Comparison of ENCODE assay signal across 24 cellular contexts in genomic region chr2:238853218-238853617, GRCh38. TPM values are rescaled to one million over a fixed set of nuclear protein-coding genes. Genes with fewer than 3 reads are reported as not detected.
DNase-seq lines count a peak whose midpoint lies in the region; ATAC-seq and TF ChIP-seq lines count a peak whose summit lies in the region.
"Had no signal": no experiment of that assay in that cellular context is flagged by ENCODE, and none has a peak within 500 bp of the region (broad histone marks: within the 10 kb centered on the region; RNA-seq: fewer than 3 reads in every experiment).

No MANE protein-coding gene starts in this region.

- no peaks in the 10 kb centered on the region for H3K27me3 ChIP-seq in GM23248 (replicated peaks; ENCODE audit: insufficient read depth)
- H3K27me3 ChIP-seq in fibroblast of lung (ENCODE audit: control insufficient read depth, insufficient read depth, low read length): no peaks in the 10 kb centered on the region
- H3K27me3 ChIP-seq in rectal smooth muscle tissue (ENCODE audit: control insufficient read depth, insufficient read depth, low read length): peaks cover 3% of the 10 kb centered on the region
- peaks cover 3 to 83% (median 70%) of the 10 kb centered on the region in 7 donors for H3K27me3 ChIP-seq in heart right ventricle

- H3K4me3 ChIP-seq in AG09309 (ENCODE audit: control insufficient read depth, low read depth, low read length) (peak overlapping the region; percentile 37), GM23248 (peak overlapping the region; percentile 98), fibroblast of lung (replicated peaks in 1 of 4; ENCODE audit: control extremely low read depth in 1 of 4, insufficient read depth in 1 of 4, low read depth in 3 of 4, low read length in 4 of 4) (peak overlapping the region in 2 of 4 experiments; percentile 7 to 94), rectal smooth muscle tissue (ENCODE audit: low read length) (no peak overlapping the region), heart right ventricle (no peak overlapping the region)
- H3K4me3 ChIP-seq: A549, GM12878, K562, PC-9 had no signal

- intact Hi-C loops in heart right ventricle (cut with DNase I): no loop called here

- H3K9ac ChIP-seq in GM23248: peak overlapping the region; percentile 97
- no peak overlapping the region for H3K9ac ChIP-seq in fibroblast of lung (ENCODE audit: insufficient read depth, low read length)
- H3K9ac ChIP-seq in rectal smooth muscle tissue (ENCODE audit: low read length): no peak overlapping the region

- H4K20me1 ChIP-seq in GM23248 (ENCODE audit: insufficient read depth) (no peaks in the 10 kb centered on the region), fibroblast of lung (ENCODE audit: control insufficient read depth, extremely low read depth, insufficient read depth, low read length) (no peaks in the 10 kb centered on the region)

- peak overlapping the region; percentile 91 for H3K4me2 ChIP-seq in GM23248 (ENCODE audit: unreplicated experiment)
- peak overlapping the region; percentile 38 for H3K4me2 ChIP-seq in fibroblast of lung (ENCODE audit: extremely low read depth, insufficient read depth, low read length)
- H3K4me2 ChIP-seq: A549, PC-9 had no signal

- peak overlapping the region; percentile 96 for H3K27ac ChIP-seq in GM23248
- peak overlapping the region; percentile 74 for H3K27ac ChIP-seq in fibroblast of lung (ENCODE audit: insufficient read depth, low read length)
- peak overlapping the region; percentile 40 for H3K27ac ChIP-seq in rectal smooth muscle tissue (ENCODE audit: low read depth, low read length)
- H3K27ac ChIP-seq in heart right ventricle: no peak overlapping the region
- H3K27ac ChIP-seq: A549, PC-9, RWPE1 had no signal

- ATAC-seq in heart right ventricle: no peak
- ATAC-seq: A549, GM12878, HCT116, K562 had no signal

- H3K36me3 ChIP-seq in GM23248 (ENCODE audit: low read depth) (peaks cover 72% of the 10 kb centered on the region), fibroblast of lung (ENCODE audit: control insufficient read depth, insufficient read depth, low read length) (peaks cover 7% of the 10 kb centered on the region), rectal smooth muscle tissue (ENCODE audit: control insufficient read depth, insufficient read depth, low read length) (no peaks in the 10 kb centered on the region), heart right ventricle (no peaks in the 10 kb centered on the region)

- peaks cover 80% of the 10 kb centered on the region for H3F3A ChIP-seq in GM23248 (ENCODE audit: insufficient read depth)

- H3K9me3 ChIP-seq in GM23248 (ENCODE audit: low read depth): no peaks in the 10 kb centered on the region
- no peaks in the 10 kb centered on the region for H3K9me3 ChIP-seq in fibroblast of lung (ENCODE audit: control insufficient read depth, insufficient read depth, low read depth, low read length)
- no peaks in the 10 kb centered on the region for H3K9me3 ChIP-seq in heart right ventricle
- H3K9me3 ChIP-seq: A549 had no signal

- DNase-seq in AG09309 (ENCODE audit: low read depth): no peak
- peak; percentile 34 for DNase-seq in GM23248
- no peak for DNase-seq in fibroblast of lung (ENCODE audit: low read depth in 2 of 2)
- DNase-seq in KG1 (lab: John Stamatoyannopoulos, UW): no peak
- DNase-seq in T-helper 9 cell: no peak
- no peak for DNase-seq in activated CD4-positive, alpha-beta T cell treated with anti-CD3 and anti-CD28 coated beads for 4 hours
- no peak for DNase-seq in heart right ventricle
- DNase-seq: AML-193, DMS 273 treated with DMSO at 0.1 percent for 48 hours, DND-41, GOT3, MV-4-11, NCI-H1417 treated with DMSO at 0.1 percent for 48 hours, NCI-H1930, NCI-H226, NCI-H524, PC-9, SIG-M5 had no signal

- H3K4me1 ChIP-seq in GM23248 (ENCODE audit: insufficient read depth): peaks cover 36% of the 10 kb centered on the region
- H3K4me1 ChIP-seq in fibroblast of lung (ENCODE audit: control insufficient read depth, extremely low read depth, insufficient read depth, low read length): peaks cover 6% of the 10 kb centered on the region
- H3K4me1 ChIP-seq in rectal smooth muscle tissue (ENCODE audit: control insufficient read depth, insufficient read depth, low read length): peaks cover 18% of the 10 kb centered on the region
- peaks cover 0 to 10% (median 4%) of the 10 kb centered on the region in 9 donors for H3K4me1 ChIP-seq in heart right ventricle

- in situ Hi-C loops in GM23248 (cut with MboI): no loop called here

- H2AFZ ChIP-seq in GM23248 (no peak overlapping the region), fibroblast of lung (ENCODE audit: low read length) (no peak overlapping the region)
- H2AFZ ChIP-seq: PC-9 had no signal

- TF ChIP-seq CTCF in AG09309 (IDR thresholded peaks at IDR 0.05; ENCODE audit: control insufficient read depth, insufficient read depth, low read depth, low read length, missing control alignments): no peak
- no peak for TF ChIP-seq CTCF in fibroblast of lung (conservative IDR thresholded peaks at IDR 0.05 in 1 of 2, IDR thresholded peaks at IDR 0.05 in 1 of 2; ENCODE audit: low read depth in 1 of 2, low read length in 2 of 2)
- no peak for TF ChIP-seq CTCF in heart right ventricle (IDR thresholded peaks at IDR 0.05)

- WGBS in GM23248 (ENCODE audit: low coverage in 1 of 2, low lambda C conversion rate in 2 of 2, missing lambda C conversion rate in 2 of 2), 2 experiments: 0% methylated on average over 1 of the region's 1 CpG
- 93 to 96% methylated on average over 1 of the region's 1 CpG for WGBS in heart right ventricle, 2 donors

- H3K79me2 ChIP-seq in GM23248 (ENCODE audit: insufficient read depth) (peaks cover 100% of the 10 kb centered on the region), fibroblast of lung (ENCODE audit: control insufficient read depth, insufficient read depth, low read length) (peaks cover 100% of the 10 kb centered on the region)

- no peaks in the 10 kb centered on the region for H3K9me2 ChIP-seq in GM23248 (ENCODE audit: insufficient read depth)

RNA-seq across cellular contexts. Expression of gene TWIST2, which starts 5.3 kb away (rescaled TPM):
- 467 and 544 TPM in 2 replicates for total RNA-seq in GM23248 (2014; rRNA removed; shearing (Covaris generic))
- polyA plus RNA-seq in GM23248 (2016; fragmentation: Nextera tagmentation; extraction: Ambion mirVana): 248 and 253 TPM in 2 replicates
- total RNA-seq in fibroblast of lung: 36.0 and 118 TPM in 2 replicates
- 85.2 and 97.7 TPM in 2 replicates for polyA plus RNA-seq in fibroblast of lung
- 83.8 and 115 TPM in 2 replicates for polyA plus RNA-seq in fibroblast of lung (2012)
- polyA minus RNA-seq in fibroblast of lung (ENCODE audit: low replicate concordance): 24.2 and 33.9 TPM in 2 replicates
- total RNA-seq in heart right ventricle: 1 to 10 TPM in 5 of 10 donors, under 1 TPM in 5; 0.19 to 3.2 (median 0.87) TPM
- 1 to 10 TPM; 2.7 to 3.5 TPM for polyA plus RNA-seq in heart right ventricle
- total RNA-seq: GM12878, K562 had no signal
- polyA plus RNA-seq: GM12878, K562 had no signal

Comparison
In these comparisons a context has a peak if more than half of its experiments do, and no peak if none do; other contexts are left out.
1. H3K4me3 ChIP-seq: peak in AG09309 (single experiment) and GM23248 (single experiment); none in rectal smooth muscle tissue (single experiment) and heart right ventricle (0 of 10).
2. H3K27ac ChIP-seq: peak in GM23248 (single experiment), fibroblast of lung (single experiment) and rectal smooth muscle tissue (single experiment); none in heart right ventricle (0 of 10).